ENCODE assay signal across 12 cellular contexts in genomic region chr2:40680547-40680946, GRCh38.
DNase-seq lines count a peak whose midpoint lies in the region; ATAC-seq, FAIRE-seq and TF ChIP-seq lines count a peak whose summit lies in the region.
"Had no signal": no experiment of that assay in that cellular context is flagged by ENCODE, and none has a peak within 500 bp of the region (broad histone marks: within the 10 kb centered on the region; RNA-seq: fewer than 3 reads in every experiment).

No MANE protein-coding gene starts in this region.

- H3K4me3 ChIP-seq in AG04450 (ENCODE audit: low read depth, low read length) (peak overlapping the region; percentile 37), adipocyte (ENCODE audit: low read length) (peak overlapping the region; percentile 73)

- TF ChIP-seq CTCF in AG04450 (IDR thresholded peaks at IDR 0.05; ENCODE audit: low read depth, low read length), result no peak

- H3K9me3 ChIP-seq in AG04450 (ENCODE audit: control insufficient read depth, insufficient read depth, low read length) (peaks cover 6% of the 10 kb centered on the region; the same call in 1 of the 2 replicates), adipocyte (ENCODE audit: control insufficient read depth, low read length) (peaks cover 4% of the 10 kb centered on the region)

- FAIRE-seq in urothelium cell line (lab: Jason Lieb, UNC) (no peak), HTR-8/SVneo (lab: Jason Lieb, UNC) (no peak)

- CTCF ChIA-PET in AG04450 (lab: Charles Lee), result no interaction called here

- H3K4me1 ChIP-seq in adipocyte (ENCODE audit: control insufficient read depth, insufficient read depth, low read length), result peaks cover 6% of the 10 kb centered on the region

- intact Hi-C loops in left cardiac atrium (cut with DNase I), result no loop called here

- ATAC-seq in GM19395 (IDR thresholded peaks at IDR 0.05; ENCODE audit: unreplicated experiment), result peak; percentile 96
- peak; percentile 58 for ATAC-seq in HG03103 (IDR thresholded peaks at IDR 0.05; ENCODE audit: low read depth, unreplicated experiment)
- ATAC-seq in left cardiac atrium, result no peak

- POLR2A ChIA-PET in AG04450 (lab: Yijun Ruan, JAX), result no interaction called here

- H3K36me3 ChIP-seq in adipocyte (ENCODE audit: control insufficient read depth, insufficient read depth, low read length, severe bottlenecking), result no peaks in the 10 kb centered on the region
- H3K36me3 ChIP-seq: tibial artery had no signal

- H3K27me3 ChIP-seq in AG04450 (ENCODE audit: control insufficient read depth, insufficient read depth, low read length) (no peaks in the 10 kb centered on the region), adipocyte (replicated peaks; ENCODE audit: control insufficient read depth, insufficient read depth, low read length) (no peaks in the 10 kb centered on the region)
- H3K27me3 ChIP-seq: tibial artery had no signal

- DNase-seq in AG04450 (ENCODE audit: low read depth, low spot score) (no peak), adipocyte (ENCODE audit: low read depth) (peak; percentile 70), urothelium cell line (ENCODE audit: low spot score) (no peak), HTR-8/SVneo (ENCODE audit: insufficient read length, low spot score) (no peak), left cardiac atrium (no peak)
- no peak for DNase-seq in effector CD8-positive, alpha-beta T cell (lab: John Stamatoyannopoulos, UW)
- DNase-seq: activated T-cell treated with anti-CD3 and anti-CD28 coated beads, Interleukin-2, amount 50 U/mL, for 24 hours; Calu3; endodermal cell; tibial artery had no signal

- peak overlapping the region; percentile 73 for H3K9ac ChIP-seq in adipocyte (ENCODE audit: low read length)

- H3K27ac ChIP-seq in AG04450 (ENCODE audit: low read depth, low read length), result no peak overlapping the region
- H3K27ac ChIP-seq: tibial artery had no signal

Comparison
In these comparisons a context has a peak if more than half of its experiments do, and no peak if none do; other contexts are left out.
1. ATAC-seq: peak in GM19395 (single experiment) and HG03103 (single experiment); none in left cardiac atrium (0 of 2).